In genomic region chr4:2363056-2363719, GRCh38 we compare ENCODE assay signal across 10 cellular contexts. TPM values are rescaled to one million over a fixed set of nuclear protein-coding genes. Genes with fewer than 3 reads are reported as not detected.
DNase-seq lines count a peak whose midpoint lies in the region; ATAC-seq and TF ChIP-seq lines count a peak whose summit lies in the region.
"Had no signal": no experiment of that assay in that cellular context is flagged by ENCODE, and none has a peak within 500 bp of the region (broad histone marks: within the 10 kb centered on the region; RNA-seq: fewer than 3 reads in every experiment).

No MANE protein-coding gene starts in this region.

- H3K27me3 Mint-ChIP-seq in effector memory CD8-positive, alpha-beta T cell, result no peaks in the 10 kb centered on the region
- H3K27me3 Mint-ChIP-seq in natural killer cell (ENCODE audit: low read depth in 2 of 2), result no peaks in the 10 kb centered on the region
- peaks cover 14% of the 10 kb centered on the region for H3K27me3 Mint-ChIP-seq in activated naive CD4-positive, alpha-beta T cell treated with anti-CD3 and anti-CD28 coated beads, Interleukin-2, amount 10 ng/mL, durations not matched to agents 7 days and 5 days

- H2AK9ac ChIP-seq in IMR-90 (replicated peaks; ENCODE audit: low read depth, low read length, poor library complexity), result no peak overlapping the region

- H3K9me1 ChIP-seq in IMR-90 (ENCODE audit: insufficient read depth, low read length), result no peaks in the 10 kb centered on the region; the same call in 1 of the 2 replicates

- TF ChIP-seq POLR2A in IMR-90 (IDR thresholded peaks at IDR 0.05; ENCODE audit: low read depth, low read length), result no peak

- H2BK120ac ChIP-seq in IMR-90 (ENCODE audit: low read depth, low read length), result no peak overlapping the region

- no peak overlapping the region for H3K27ac ChIP-seq in IMR-90 (ENCODE audit: insufficient read depth, low read length)

- no peak overlapping the region for H3K56ac ChIP-seq in IMR-90 (ENCODE audit: extremely low read depth, insufficient read depth, low read length)

- peaks cover 23% of the 10 kb centered on the region for H3K27me3 ChIP-seq in IMR-90 (ENCODE audit: control insufficient read depth, insufficient read depth, low read length)
- H3K27me3 ChIP-seq: heart left ventricle had no signal

- no peak overlapping the region for H2AK5ac ChIP-seq in IMR-90 (ENCODE audit: low read depth, low read length)

- H2AFZ ChIP-seq in IMR-90 (replicated peaks; ENCODE audit: low read length, poor library complexity), result no peak overlapping the region

- H3K23ac ChIP-seq in IMR-90 (ENCODE audit: low read depth, low read length), result no peak overlapping the region

- no peaks in the 10 kb centered on the region for H3K9me3 Mint-ChIP-seq in effector memory CD8-positive, alpha-beta T cell
- H3K9me3 Mint-ChIP-seq in natural killer cell, result no peaks in the 10 kb centered on the region
- no peaks in the 10 kb centered on the region for H3K9me3 Mint-ChIP-seq in activated naive CD4-positive, alpha-beta T cell treated with anti-CD3 and anti-CD28 coated beads, Interleukin-2, amount 10 ng/mL, durations not matched to agents 7 days and 5 days

- no peak for TF ChIP-seq CTCF in IMR-90 (conservative IDR thresholded peaks at IDR 0.05; ENCODE audit: low read depth, low read length)
- no peak for TF ChIP-seq CTCF in natural killer cell (IDR thresholded peaks at IDR 0.05)

- no TSS peak for BruUV-seq in IMR-90 (replicated peaks; lab: Mats Ljungman, UMichigan)

- 81% methylated on average over 7 of the region's 12 CpGs; no CpG with 5 or more reads in 1 of the 2 experiments for WGBS in IMR-90 (ENCODE audit: extremely low coverage in 2 of 2, insufficient read length in 1 of 2), 2 experiments

- H2BK15ac ChIP-seq in IMR-90 (ENCODE audit: low read depth, low read length), result no peak overlapping the region

- H2BK5ac ChIP-seq in IMR-90 (ENCODE audit: low read depth, low read length, poor library complexity, severe bottlenecking), result no peak overlapping the region

- in situ Hi-C loops in IMR-90 (cut with MboI; ENCODE audit: low sequenced_read_pairs), result no loop called here

- H3K79me1 ChIP-seq in IMR-90 (ENCODE audit: low read depth in 1 of 2, low read length in 2 of 2), result no peaks in the 10 kb centered on the region

- H4K20me1 ChIP-seq in IMR-90 (ENCODE audit: insufficient read depth, low read length), result 0 out of 2 replicates have a peak, but pooled peaks cover under 1% of the 10 kb centered on the region

- CTCF ChIA-PET in IMR-90 (lab: Yijun Ruan, JAX), result no interaction called here
- CTCF ChIA-PET in activated naive CD4-positive, alpha-beta T cell treated with anti-CD3 and anti-CD28 coated beads, Interleukin-2, amount 10 ng/mL, durations not matched to agents 7 days and 5 days (lab: Charles Lee), result no interaction called here

- dilution Hi-C loops in IMR-90 (cut with HindIII; ENCODE audit: low sequenced_read_pairs, unreplicated experiment), result no loop called here

- H4K5ac ChIP-seq in IMR-90 (ENCODE audit: low read depth, low read length), result no peak overlapping the region

- H4K91ac ChIP-seq in IMR-90 (ENCODE audit: insufficient read depth, low read depth, low read length), result no peak overlapping the region

- H3K4me3 ChIP-seq in IMR-90 (ENCODE audit: insufficient read depth, low read depth, low read length), result no peak overlapping the region

- no peaks in the 10 kb centered on the region for H3K4me1 ChIP-seq in IMR-90 (ENCODE audit: control insufficient read depth, insufficient read depth, low read length)

- intact Hi-C loops in IMR-90 (cut with micrococcal nuclease) (no loop called here), natural killer cell (cut with micrococcal nuclease) (no loop called here)

- peaks cover 3% of the 10 kb centered on the region for H3K36me3 Mint-ChIP-seq in effector memory CD8-positive, alpha-beta T cell (ENCODE audit: insufficient read depth)
- no peaks in the 10 kb centered on the region for H3K36me3 Mint-ChIP-seq in natural killer cell
- no peaks in the 10 kb centered on the region for H3K36me3 Mint-ChIP-seq in activated naive CD4-positive, alpha-beta T cell treated with anti-CD3 and anti-CD28 coated beads, Interleukin-2, amount 10 ng/mL, durations not matched to agents 7 days and 5 days

- no peak overlapping the region for H4K8ac ChIP-seq in IMR-90 (ENCODE audit: low read depth in 2 of 2, low read length in 2 of 2)

- H3K9me3 ChIP-seq in IMR-90 (ENCODE audit: control insufficient read depth, insufficient read depth, low read length), result no peaks in the 10 kb centered on the region
- H3K9me3 ChIP-seq: heart left ventricle had no signal

- ATAC-seq in IMR-90 (ENCODE audit: low read depth), result no peak
- no peak for ATAC-seq in effector memory CD8-positive, alpha-beta T cell (replicated peaks)
- no peak for ATAC-seq in natural killer cell

- no peak for TF ChIP-seq RAD21 in IMR-90 (IDR thresholded peaks at IDR 0.05; ENCODE audit: low read length)

- no peak overlapping the region for H3K4ac ChIP-seq in IMR-90 (ENCODE audit: low read depth, low read length)

- no peak overlapping the region for H3K9ac ChIP-seq in IMR-90 (ENCODE audit: low read depth, low read length)

- no peak overlapping the region for H2BK20ac ChIP-seq in IMR-90 (ENCODE audit: low read depth, low read length)

- DNase-seq in CD1c-positive myeloid dendritic cell (ENCODE audit: extremely low spot score) (peak; percentile 35), IMR-90 (no peak), natural killer cell (no peak), SW480 (ENCODE audit: low spot score) (no peak), SIG-M5 treated with dmso at 0.1 percent for 504 hours (lab: John Stamatoyannopoulos, UW; ENCODE audit: unreplicated experiment) (no peak), HK-2 (ENCODE audit: unreplicated experiment) (no peak)
- DNase-seq in effector memory CD8-positive, alpha-beta T cell, result no peak
- no peak for DNase-seq in activated naive CD4-positive, alpha-beta T cell treated with anti-CD3 and anti-CD28 coated beads, Interleukin-2, amount 10 ng/mL, durations not matched to agents 7 days and 5 days
- DNase-seq: T-helper 2 cell had no signal

- POLR2A ChIA-PET in IMR-90 (lab: Charles Lee; ENCODE audit: unreplicated experiment), result no interaction called here

- H3K18ac ChIP-seq in IMR-90 (ENCODE audit: low read depth, low read length), result no peak overlapping the region

- peak overlapping the region; percentile 35 to 91 for H3K27ac Mint-ChIP-seq in effector memory CD8-positive, alpha-beta T cell
- H3K27ac Mint-ChIP-seq in natural killer cell, result peak overlapping the region; percentile 66 to 75
- H3K27ac Mint-ChIP-seq in activated naive CD4-positive, alpha-beta T cell treated with anti-CD3 and anti-CD28 coated beads, Interleukin-2, amount 10 ng/mL, durations not matched to agents 7 days and 5 days, result no peak overlapping the region

- peaks cover 15 to 28% of the 10 kb centered on the region in 2 donors for H3K4me1 Mint-ChIP-seq in effector memory CD8-positive, alpha-beta T cell (ENCODE audit: low read depth in 2 of 2)
- H3K4me1 Mint-ChIP-seq in natural killer cell, result peaks cover 0 to 38% of the 10 kb centered on the region in 2 donors
- peaks cover 9% of the 10 kb centered on the region for H3K4me1 Mint-ChIP-seq in activated naive CD4-positive, alpha-beta T cell treated with anti-CD3 and anti-CD28 coated beads, Interleukin-2, amount 10 ng/mL, durations not matched to agents 7 days and 5 days

- no peak overlapping the region for H3K4me2 ChIP-seq in IMR-90 (ENCODE audit: low read depth, low read length)

- no peak overlapping the region for H3K4me3 Mint-ChIP-seq in effector memory CD8-positive, alpha-beta T cell
- H3K4me3 Mint-ChIP-seq in natural killer cell, result no peak overlapping the region
- no peak overlapping the region for H3K4me3 Mint-ChIP-seq in activated naive CD4-positive, alpha-beta T cell treated with anti-CD3 and anti-CD28 coated beads, Interleukin-2, amount 10 ng/mL, durations not matched to agents 7 days and 5 days

- H3K36me3 ChIP-seq in IMR-90 (ENCODE audit: control insufficient read depth, insufficient read depth, low read length), result no peaks in the 10 kb centered on the region
- H3K36me3 ChIP-seq: heart left ventricle had no signal

- no peak overlapping the region for H3K14ac ChIP-seq in IMR-90 (replicated peaks; ENCODE audit: low read depth, low read length)

TF ChIP-seq in IMR-90, 13 proteins besides CTCF, POLR2A, EP300 and RAD21:
- TF ChIP-seq RCOR1 (IDR thresholded peaks at IDR 0.05; ENCODE audit: insufficient replicate concordance, low read length), result no peak
- no peak for TF ChIP-seq ELK1 (IDR thresholded peaks at IDR 0.05; ENCODE audit: borderline replicate concordance, low read depth, low read length)
- peak; percentile 87 for TF ChIP-seq CEBPB (IDR thresholded peaks at IDR 0.05; ENCODE audit: low read depth, low read length)

RNA-seq across cellular contexts. Expression of gene ZFYVE28, which starts 55.3 kb away (rescaled TPM):
- total RNA-seq in IMR-90 (2012; rRNA removed) (0.36 and 0.56 TPM in 2 replicates), natural killer cell (100 to 1,000 TPM in 2 of 3 donors, 10 to 100 TPM in 1; 85.4 to 107 (median 104) TPM)
- polyA plus RNA-seq in IMR-90 (2012; rRNA removed), result 1.2 and 1.4 TPM in 2 replicates
- polyA plus RNA-seq in IMR-90 (2012; cell fraction: cytosol; rRNA removed), result 0.14 and 0.92 TPM in 2 replicates
- 2.8 and 3.8 TPM in 2 replicates for polyA plus RNA-seq in IMR-90 (2012; cell fraction: nucleus; rRNA removed; ENCODE audit: low replicate concordance)

RNA-seq across cellular contexts. Expression of gene CFAP99, which starts 55.6 kb away (rescaled TPM):
- total RNA-seq in IMR-90 (2012; rRNA removed) (not detected in 2 replicates), natural killer cell (not detected)
- not detected in 2 replicates for polyA plus RNA-seq in IMR-90 (2012; rRNA removed)
- not detected in 2 replicates for polyA plus RNA-seq in IMR-90 (2012; cell fraction: cytosol; rRNA removed)
- polyA plus RNA-seq in IMR-90 (2012; cell fraction: nucleus; rRNA removed; ENCODE audit: low replicate concordance), result not detected in 2 replicates
- total RNA-seq: heart left ventricle had no signal
- polyA plus RNA-seq: heart left ventricle had no signal

Comparison
In these comparisons a context has a peak if more than half of its experiments do, and no peak if none do; other contexts are left out.
1. RNA of gene ZFYVE28, which starts 55.3 kb away (total RNA-seq): 85.4 to 107 TPM in natural killer cell; 0.36 to 0.56 TPM in IMR-90; every median in the first group is over 10 times any median in the second.